1 cellular context compared by ENCODE assay signal in genomic region chr1:59271861-59272260, GRCh38.
TF ChIP-seq lines count a peak whose summit lies in the region.

No MANE protein-coding gene starts in this region.

TF ChIP-seq in endothelial cell of umbilical vein, 7 proteins besides CTCF, POLR2A, EP300 and RAD21:
- TF ChIP-seq MAX (IDR thresholded peaks at IDR 0.05; ENCODE audit: insufficient read depth, insufficient read length) (no peak), MYC (IDR thresholded peaks at IDR 0.05; ENCODE audit: low read depth, low read length) (no peak), EZH2 (IDR thresholded peaks at IDR 0.05; ENCODE audit: borderline replicate concordance, low read depth, low read length, severe bottlenecking) (no peak), FOS (IDR thresholded peaks at IDR 0.05; ENCODE audit: borderline replicate concordance, insufficient read depth, low read length) (no peak), GATA2 (IDR thresholded peaks at IDR 0.05; ENCODE audit: insufficient read depth, insufficient read length, low read depth, low read length) (no peak), JUN (IDR thresholded peaks at IDR 0.05; ENCODE audit: borderline replicate concordance, insufficient read depth, insufficient read length, low read depth) (no peak), POLR2AphosphoS5 (IDR thresholded peaks at IDR 0.05; ENCODE audit: insufficient read depth, low read depth, low read length) (no peak)
TF ChIP-seq in endothelial cell of umbilical vein: peak in this region for 0.
